9 cellular contexts compared by ENCODE assay signal in genomic region chr18:75206637-75207297, GRCh38. TPM values are rescaled to one million over a fixed set of nuclear protein-coding genes. Genes with fewer than 3 reads are reported as not detected.
DNase-seq lines count a peak whose midpoint lies in the region; ATAC-seq, FAIRE-seq and TF ChIP-seq lines count a peak whose summit lies in the region.
"Had no signal": no experiment of that assay in that cellular context is flagged by ENCODE, and none has a peak within 500 bp of the region (broad histone marks: within the 10 kb centered on the region; RNA-seq: fewer than 3 reads in every experiment).

No MANE protein-coding gene starts in this region.

- dilution Hi-C loops in mammary epithelial cell (cut with HindIII; ENCODE audit: low sequenced_read_pairs): no loop called here

- no peak overlapping the region for H2AFZ ChIP-seq in mammary epithelial cell (ENCODE audit: low read depth, low read length)

- H3K4me3 ChIP-seq in AG09309 (ENCODE audit: control insufficient read depth, low read depth, low read length) (peak overlapping the region; percentile 65), HFF-Myc (replicated peaks; ENCODE audit: low read depth, low read length) (peak overlapping the region; percentile 96), mammary epithelial cell (replicated peaks in 1 of 3; ENCODE audit: insufficient read depth in 1 of 3, low read depth in 2 of 3, low read length in 3 of 3) (peak overlapping the region; percentile 79 to 88 (median 82)), muscle layer of duodenum (ENCODE audit: low read depth in 1 of 2, low read length in 2 of 2) (peak overlapping the region; percentile 85 to 96)

- intact Hi-C loops in mammary epithelial cell (cut with micrococcal nuclease): no loop called here

- H3K9ac ChIP-seq in mammary epithelial cell (ENCODE audit: insufficient read depth, low read length): no peak overlapping the region

- DNase-seq in AG09309 (ENCODE audit: low read depth) (no peak), HFF-Myc (ENCODE audit: extremely low read depth, low read depth) (no peak), mammary epithelial cell (no peak), chondrocyte (ENCODE audit: low spot score) (no peak), T-helper 9 cell (no peak), GM19239 (ENCODE audit: insufficient read length, low spot score) (no peak)
- DNase-seq: activated CD4-positive, alpha-beta T cell treated with anti-CD3 and anti-CD28 coated beads, Interleukin-2, amount 50 U/mL, for 1 hour had no signal

- no peak for TF ChIP-seq CTCF in AG09309 (IDR thresholded peaks at IDR 0.05; ENCODE audit: control insufficient read depth, insufficient read depth, low read depth, low read length, missing control alignments)
- TF ChIP-seq CTCF in HFF-Myc (IDR thresholded peaks at IDR 0.05; ENCODE audit: low read depth, low read length, missing control alignments): no peak
- TF ChIP-seq CTCF in mammary epithelial cell (conservative IDR thresholded peaks at IDR 0.05 in 1 of 2, IDR thresholded peaks at IDR 0.05 in 1 of 2; ENCODE audit: extremely low read depth in 1 of 2, insufficient read depth in 1 of 2, low read depth in 1 of 2, low read length in 2 of 2): no peak
- TF ChIP-seq CTCF in chondrocyte (IDR thresholded peaks at IDR 0.05): no peak

- FAIRE-seq in GM19239 (lab: Jason Lieb, UNC): no peak

- in situ Hi-C loops in mammary epithelial cell (cut with MboI; ENCODE audit: low sequenced_read_pairs in 2 of 2): loop anchor here in 1 of 2 donors (25.0 kb wide), 1 partner anchor 281 kb away; no protein-coding TSS in a partner anchor

- H4K20me1 ChIP-seq in mammary epithelial cell (ENCODE audit: insufficient read depth, low read length): no peaks in the 10 kb centered on the region

- H3K4me1 Mint-ChIP-seq in chondrocyte (ENCODE audit: low read depth): peaks cover 40% of the 10 kb centered on the region

- H3K79me2 ChIP-seq in mammary epithelial cell (ENCODE audit: insufficient read depth, low read length): peaks cover 66% of the 10 kb centered on the region

- no peak overlapping the region for H3K27ac Mint-ChIP-seq in chondrocyte (ENCODE audit: unreplicated experiment)

- H3K9me3 Mint-ChIP-seq in chondrocyte (ENCODE audit: low read depth): no peaks in the 10 kb centered on the region

- ATAC-seq in HG02763 (IDR thresholded peaks at IDR 0.05; ENCODE audit: unreplicated experiment): no peak

- H3K36me3 Mint-ChIP-seq in chondrocyte (ENCODE audit: low read depth): peaks cover 2% of the 10 kb centered on the region

- H3K4me3 Mint-ChIP-seq in chondrocyte (ENCODE audit: unreplicated experiment): no peak overlapping the region

- peaks cover 22% of the 10 kb centered on the region for H3K27me3 Mint-ChIP-seq in chondrocyte (ENCODE audit: low read depth)

- H3K27ac ChIP-seq in mammary epithelial cell (ENCODE audit: insufficient read depth, low read depth, low read length): no peak overlapping the region
- H3K27ac ChIP-seq in muscle layer of duodenum (ENCODE audit: low read length): peak overlapping the region; percentile 49

- H3K4me2 ChIP-seq in mammary epithelial cell (ENCODE audit: insufficient read depth, low read depth, low read length): peak overlapping the region; percentile 80

- no TSS peak for BruUV-seq in mammary epithelial cell (replicated peaks; lab: Mats Ljungman, UMichigan)

- CTCF ChIA-PET in mammary epithelial cell (lab: Charles Lee; ENCODE audit: low non-redundant PET): no interaction called here

- H3K4me1 ChIP-seq in mammary epithelial cell (ENCODE audit: insufficient read depth, low read length): peaks cover 30% of the 10 kb centered on the region
- peaks cover 8 to 33% of the 10 kb centered on the region in 2 donors for H3K4me1 ChIP-seq in muscle layer of duodenum (ENCODE audit: control insufficient read depth in 1 of 2, insufficient read depth in 2 of 2, low read length in 2 of 2)

- H3K9me3 ChIP-seq in mammary epithelial cell (replicated peaks; ENCODE audit: insufficient read depth, low read length) (no peaks in the 10 kb centered on the region), muscle layer of duodenum (ENCODE audit: control insufficient read depth in 1 of 2, low read length in 2 of 2) (no peaks in the 10 kb centered on the region)

- H3K27me3 ChIP-seq in mammary epithelial cell (ENCODE audit: insufficient read depth, low read length) (no peaks in the 10 kb centered on the region), muscle layer of duodenum (ENCODE audit: low read depth, low read length) (no peaks in the 10 kb centered on the region)

- H3K36me3 ChIP-seq in mammary epithelial cell (ENCODE audit: insufficient read depth, low read length) (peaks cover under 1% of the 10 kb centered on the region), muscle layer of duodenum (ENCODE audit: control insufficient read depth in 1 of 2, insufficient read depth in 2 of 2, low read length in 2 of 2) (peaks cover 0 to under 1% of the 10 kb centered on the region in 2 donors)

- WGBS in mammary epithelial cell (ENCODE audit: low coverage, missing lambda C conversion rate): 91% methylated on average over 12 of the region's 12 CpGs

RNA-seq across cellular contexts. Expression of gene PTGR3, which starts 2.2 kb away (rescaled TPM):
- total RNA-seq in mammary epithelial cell (10 to 100 TPM; 15.2 to 29.4 TPM), chondrocyte (8.9 to 10.4 TPM (median 10.3 TPM) in 3 replicates)
- 31.3 TPM for polyA plus RNA-seq in mammary epithelial cell
- polyA minus RNA-seq in mammary epithelial cell: 27.9 TPM

RNA-seq across cellular contexts. Expression of gene TSHZ1, which starts 3.8 kb away (rescaled TPM):
- total RNA-seq in mammary epithelial cell: 1 to 10 TPM; 4.7 to 8.1 TPM
- 2.0 TPM for polyA plus RNA-seq in mammary epithelial cell
- polyA minus RNA-seq in mammary epithelial cell: 7.0 TPM
- 7.8 to 10.6 TPM (median 8.0 TPM) in 3 replicates for total RNA-seq in chondrocyte
